In the genomic region with DNA sequence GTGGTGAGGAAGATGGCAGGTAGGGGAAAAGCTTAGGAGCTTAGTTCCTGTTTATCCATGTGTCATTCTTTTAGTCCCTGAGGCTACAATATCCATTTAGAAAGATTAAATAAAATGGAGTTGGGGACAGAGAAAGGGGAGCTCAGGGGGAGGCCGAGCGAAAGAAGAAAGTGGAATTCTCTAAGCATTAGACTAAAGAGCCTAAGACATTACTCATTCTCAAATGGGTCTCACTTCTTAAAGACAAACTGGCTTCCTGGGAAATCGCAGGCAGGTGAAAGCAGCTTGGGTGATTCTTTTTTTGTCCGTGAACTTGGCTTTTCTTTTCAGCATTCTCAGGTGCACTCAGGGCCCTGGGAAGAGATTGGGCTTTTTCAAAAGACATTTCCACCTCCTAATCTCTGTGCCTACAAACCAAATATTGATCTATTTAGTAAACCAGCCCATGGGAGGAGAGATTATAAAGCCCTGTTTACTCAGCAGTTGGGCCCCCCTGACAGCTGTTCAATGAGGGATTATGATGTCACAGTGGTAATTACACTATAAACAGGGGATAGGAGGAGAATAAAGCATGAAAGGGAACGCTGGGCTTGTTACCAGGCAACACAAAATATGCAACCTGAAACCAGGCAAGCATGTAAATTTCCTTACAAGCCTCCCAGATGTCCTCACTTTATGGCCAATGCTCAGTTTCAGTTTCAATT, we compare ENCODE assay signal across 1 cellular context.
TF ChIP-seq lines count a peak whose summit lies in the region.

No MANE protein-coding gene starts in this region.

TF ChIP-seq in HEK293, 187 proteins besides CTCF, POLR2A, EP300 and RAD21 (continued from another document and continues in another):
- no peak for TF ChIP-seq ZNF121 (tag by site-specific recombination; IDR thresholded peaks at IDR 0.05)
- no peak for TF ChIP-seq ZNF624 (tag by site-specific recombination; IDR thresholded peaks at IDR 0.05)
- TF ChIP-seq ZNF555 (tag by site-specific recombination; conservative IDR thresholded peaks at IDR 0.05), result no peak
- no peak for TF ChIP-seq ZNF792 (tag by site-specific recombination; IDR thresholded peaks at IDR 0.05)
- TF ChIP-seq SCRT1 (tag by site-specific recombination; IDR thresholded peaks at IDR 0.05; ENCODE audit: borderline replicate concordance), result no peak
- no peak for TF ChIP-seq ZNF521 (tag by site-specific recombination; IDR thresholded peaks at IDR 0.05)
- TF ChIP-seq ZNF202 (tag by site-specific recombination; IDR thresholded peaks at IDR 0.05; ENCODE audit: borderline replicate concordance), result no peak
- TF ChIP-seq, protein P1, sequence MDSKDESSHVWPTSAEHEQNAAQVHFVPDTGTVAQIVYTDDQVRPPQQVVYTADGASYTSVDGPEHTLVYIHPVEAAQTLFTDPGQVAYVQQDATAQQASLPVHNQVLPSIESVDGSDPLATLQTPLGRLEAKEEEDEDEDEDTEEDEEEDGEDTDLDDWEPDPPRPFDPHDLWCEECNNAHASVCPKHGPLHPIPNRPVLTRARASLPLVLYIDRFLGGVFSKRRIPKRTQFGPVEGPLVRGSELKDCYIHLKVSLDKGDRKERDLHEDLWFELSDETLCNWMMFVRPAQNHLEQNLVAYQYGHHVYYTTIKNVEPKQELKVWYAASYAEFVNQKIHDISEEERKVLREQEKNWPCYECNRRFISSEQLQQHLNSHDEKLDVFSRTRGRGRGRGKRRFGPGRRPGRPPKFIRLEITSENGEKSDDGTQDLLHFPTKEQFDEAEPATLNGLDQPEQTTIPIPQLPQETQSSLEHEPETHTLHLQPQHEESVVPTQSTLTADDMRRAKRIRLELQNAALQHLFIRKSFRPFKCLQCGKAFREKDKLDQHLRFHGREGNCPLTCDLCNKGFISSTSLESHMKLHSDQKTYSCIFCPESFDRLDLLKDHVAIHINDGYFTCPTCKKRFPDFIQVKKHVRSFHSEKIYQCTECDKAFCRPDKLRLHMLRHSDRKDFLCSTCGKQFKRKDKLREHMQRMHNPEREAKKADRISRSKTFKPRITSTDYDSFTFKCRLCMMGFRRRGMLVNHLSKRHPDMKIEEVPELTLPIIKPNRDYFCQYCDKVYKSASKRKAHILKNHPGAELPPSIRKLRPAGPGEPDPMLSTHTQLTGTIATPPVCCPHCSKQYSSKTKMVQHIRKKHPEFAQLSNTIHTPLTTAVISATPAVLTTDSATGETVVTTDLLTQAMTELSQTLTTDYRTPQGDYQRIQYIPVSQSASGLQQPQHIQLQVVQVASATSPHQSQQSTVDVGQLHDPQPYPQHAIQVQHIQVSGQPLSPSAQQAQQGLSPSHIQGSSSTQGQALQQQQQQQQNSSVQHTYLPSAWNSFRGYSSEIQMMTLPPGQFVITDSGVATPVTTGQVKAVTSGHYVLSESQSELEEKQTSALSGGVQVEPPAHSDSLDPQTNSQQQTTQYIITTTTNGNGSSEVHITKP (tag by site-specific recombination; IDR thresholded peaks at IDR 0.05), result peak; percentile 84
- TF ChIP-seq, protein P2, sequence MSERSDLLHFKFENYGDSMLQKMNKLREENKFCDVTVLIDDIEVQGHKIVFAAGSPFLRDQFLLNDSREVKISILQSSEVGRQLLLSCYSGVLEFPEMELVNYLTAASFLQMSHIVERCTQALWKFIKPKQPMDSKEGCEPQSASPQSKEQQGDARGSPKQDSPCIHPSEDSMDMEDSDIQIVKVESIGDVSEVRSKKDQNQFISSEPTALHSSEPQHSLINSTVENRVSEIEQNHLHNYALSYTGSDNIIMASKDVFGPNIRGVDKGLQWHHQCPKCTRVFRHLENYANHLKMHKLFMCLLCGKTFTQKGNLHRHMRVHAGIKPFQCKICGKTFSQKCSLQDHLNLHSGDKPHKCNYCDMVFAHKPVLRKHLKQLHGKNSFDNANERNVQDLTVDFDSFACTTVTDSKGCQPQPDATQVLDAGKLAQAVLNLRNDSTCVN (tag by site-specific recombination; optimal IDR thresholded peaks at IDR 0.05), result no peak
- TF ChIP-seq, protein P3, sequence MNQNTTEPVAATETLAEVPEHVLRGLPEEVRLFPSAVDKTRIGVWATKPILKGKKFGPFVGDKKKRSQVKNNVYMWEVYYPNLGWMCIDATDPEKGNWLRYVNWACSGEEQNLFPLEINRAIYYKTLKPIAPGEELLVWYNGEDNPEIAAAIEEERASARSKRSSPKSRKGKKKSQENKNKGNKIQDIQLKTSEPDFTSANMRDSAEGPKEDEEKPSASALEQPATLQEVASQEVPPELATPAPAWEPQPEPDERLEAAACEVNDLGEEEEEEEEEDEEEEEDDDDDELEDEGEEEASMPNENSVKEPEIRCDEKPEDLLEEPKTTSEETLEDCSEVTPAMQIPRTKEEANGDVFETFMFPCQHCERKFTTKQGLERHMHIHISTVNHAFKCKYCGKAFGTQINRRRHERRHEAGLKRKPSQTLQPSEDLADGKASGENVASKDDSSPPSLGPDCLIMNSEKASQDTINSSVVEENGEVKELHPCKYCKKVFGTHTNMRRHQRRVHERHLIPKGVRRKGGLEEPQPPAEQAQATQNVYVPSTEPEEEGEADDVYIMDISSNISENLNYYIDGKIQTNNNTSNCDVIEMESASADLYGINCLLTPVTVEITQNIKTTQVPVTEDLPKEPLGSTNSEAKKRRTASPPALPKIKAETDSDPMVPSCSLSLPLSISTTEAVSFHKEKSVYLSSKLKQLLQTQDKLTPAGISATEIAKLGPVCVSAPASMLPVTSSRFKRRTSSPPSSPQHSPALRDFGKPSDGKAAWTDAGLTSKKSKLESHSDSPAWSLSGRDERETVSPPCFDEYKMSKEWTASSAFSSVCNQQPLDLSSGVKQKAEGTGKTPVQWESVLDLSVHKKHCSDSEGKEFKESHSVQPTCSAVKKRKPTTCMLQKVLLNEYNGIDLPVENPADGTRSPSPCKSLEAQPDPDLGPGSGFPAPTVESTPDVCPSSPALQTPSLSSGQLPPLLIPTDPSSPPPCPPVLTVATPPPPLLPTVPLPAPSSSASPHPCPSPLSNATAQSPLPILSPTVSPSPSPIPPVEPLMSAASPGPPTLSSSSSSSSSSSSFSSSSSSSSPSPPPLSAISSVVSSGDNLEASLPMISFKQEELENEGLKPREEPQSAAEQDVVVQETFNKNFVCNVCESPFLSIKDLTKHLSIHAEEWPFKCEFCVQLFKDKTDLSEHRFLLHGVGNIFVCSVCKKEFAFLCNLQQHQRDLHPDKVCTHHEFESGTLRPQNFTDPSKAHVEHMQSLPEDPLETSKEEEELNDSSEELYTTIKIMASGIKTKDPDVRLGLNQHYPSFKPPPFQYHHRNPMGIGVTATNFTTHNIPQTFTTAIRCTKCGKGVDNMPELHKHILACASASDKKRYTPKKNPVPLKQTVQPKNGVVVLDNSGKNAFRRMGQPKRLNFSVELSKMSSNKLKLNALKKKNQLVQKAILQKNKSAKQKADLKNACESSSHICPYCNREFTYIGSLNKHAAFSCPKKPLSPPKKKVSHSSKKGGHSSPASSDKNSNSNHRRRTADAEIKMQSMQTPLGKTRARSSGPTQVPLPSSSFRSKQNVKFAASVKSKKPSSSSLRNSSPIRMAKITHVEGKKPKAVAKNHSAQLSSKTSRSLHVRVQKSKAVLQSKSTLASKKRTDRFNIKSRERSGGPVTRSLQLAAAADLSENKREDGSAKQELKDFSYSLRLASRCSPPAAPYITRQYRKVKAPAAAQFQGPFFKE (tag by site-specific recombination; IDR thresholded peaks at IDR 0.05; ENCODE audit: borderline replicate concordance), result no peak
- TF ChIP-seq, protein P4, sequence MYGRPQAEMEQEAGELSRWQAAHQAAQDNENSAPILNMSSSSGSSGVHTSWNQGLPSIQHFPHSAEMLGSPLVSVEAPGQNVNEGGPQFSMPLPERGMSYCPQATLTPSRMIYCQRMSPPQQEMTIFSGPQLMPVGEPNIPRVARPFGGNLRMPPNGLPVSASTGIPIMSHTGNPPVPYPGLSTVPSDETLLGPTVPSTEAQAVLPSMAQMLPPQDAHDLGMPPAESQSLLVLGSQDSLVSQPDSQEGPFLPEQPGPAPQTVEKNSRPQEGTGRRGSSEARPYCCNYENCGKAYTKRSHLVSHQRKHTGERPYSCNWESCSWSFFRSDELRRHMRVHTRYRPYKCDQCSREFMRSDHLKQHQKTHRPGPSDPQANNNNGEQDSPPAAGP (tag by site-specific recombination; IDR thresholded peaks at IDR 0.05), result peak; percentile 65; the same call in 1 of the 2 replicates
- TF ChIP-seq, protein P5, sequence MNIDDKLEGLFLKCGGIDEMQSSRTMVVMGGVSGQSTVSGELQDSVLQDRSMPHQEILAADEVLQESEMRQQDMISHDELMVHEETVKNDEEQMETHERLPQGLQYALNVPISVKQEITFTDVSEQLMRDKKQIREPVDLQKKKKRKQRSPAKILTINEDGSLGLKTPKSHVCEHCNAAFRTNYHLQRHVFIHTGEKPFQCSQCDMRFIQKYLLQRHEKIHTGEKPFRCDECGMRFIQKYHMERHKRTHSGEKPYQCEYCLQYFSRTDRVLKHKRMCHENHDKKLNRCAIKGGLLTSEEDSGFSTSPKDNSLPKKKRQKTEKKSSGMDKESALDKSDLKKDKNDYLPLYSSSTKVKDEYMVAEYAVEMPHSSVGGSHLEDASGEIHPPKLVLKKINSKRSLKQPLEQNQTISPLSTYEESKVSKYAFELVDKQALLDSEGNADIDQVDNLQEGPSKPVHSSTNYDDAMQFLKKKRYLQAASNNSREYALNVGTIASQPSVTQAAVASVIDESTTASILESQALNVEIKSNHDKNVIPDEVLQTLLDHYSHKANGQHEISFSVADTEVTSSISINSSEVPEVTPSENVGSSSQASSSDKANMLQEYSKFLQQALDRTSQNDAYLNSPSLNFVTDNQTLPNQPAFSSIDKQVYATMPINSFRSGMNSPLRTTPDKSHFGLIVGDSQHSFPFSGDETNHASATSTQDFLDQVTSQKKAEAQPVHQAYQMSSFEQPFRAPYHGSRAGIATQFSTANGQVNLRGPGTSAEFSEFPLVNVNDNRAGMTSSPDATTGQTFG (tag by site-specific recombination; IDR thresholded peaks at IDR 0.05; ENCODE audit: borderline replicate concordance), result no peak
- no peak for TF ChIP-seq ZNF510 (tag by site-specific recombination; IDR thresholded peaks at IDR 0.05; ENCODE audit: insufficient replicate concordance)
- TF ChIP-seq ZNF837 (tag by site-specific recombination; IDR thresholded peaks at IDR 0.05), result no peak
- TF ChIP-seq ZNF585B (tag by site-specific recombination; IDR thresholded peaks at IDR 0.05), result no peak
- TF ChIP-seq ZBTB1 (tag by site-specific recombination; IDR thresholded peaks at IDR 0.05), result no peak
- no peak; the same call in 1 of the 2 replicates for TF ChIP-seq ZNF366 (tag by site-specific recombination; conservative IDR thresholded peaks at IDR 0.05)
- no peak for TF ChIP-seq RBAK (tag by site-specific recombination; IDR thresholded peaks at IDR 0.05)
- TF ChIP-seq MZF1 (tag by site-specific recombination; IDR thresholded peaks at IDR 0.05; ENCODE audit: borderline replicate concordance), result no peak
- no peak for TF ChIP-seq ZNF155 (tag by site-specific recombination; IDR thresholded peaks at IDR 0.05)
- TF ChIP-seq SP2 (tag by site-specific recombination; IDR thresholded peaks at IDR 0.05), result peak; percentile 27; the same call in 1 of the 2 replicates
- peak; percentile 95 for TF ChIP-seq FEZF1 (tag by site-specific recombination; IDR thresholded peaks at IDR 0.05)
- TF ChIP-seq GFI1B (tag by site-specific recombination; IDR thresholded peaks at IDR 0.05), result no peak
- TF ChIP-seq, protein P6, sequence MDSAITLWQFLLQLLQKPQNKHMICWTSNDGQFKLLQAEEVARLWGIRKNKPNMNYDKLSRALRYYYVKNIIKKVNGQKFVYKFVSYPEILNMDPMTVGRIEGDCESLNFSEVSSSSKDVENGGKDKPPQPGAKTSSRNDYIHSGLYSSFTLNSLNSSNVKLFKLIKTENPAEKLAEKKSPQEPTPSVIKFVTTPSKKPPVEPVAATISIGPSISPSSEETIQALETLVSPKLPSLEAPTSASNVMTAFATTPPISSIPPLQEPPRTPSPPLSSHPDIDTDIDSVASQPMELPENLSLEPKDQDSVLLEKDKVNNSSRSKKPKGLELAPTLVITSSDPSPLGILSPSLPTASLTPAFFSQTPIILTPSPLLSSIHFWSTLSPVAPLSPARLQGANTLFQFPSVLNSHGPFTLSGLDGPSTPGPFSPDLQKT (IDR thresholded peaks at IDR 0.05; ENCODE audit: borderline replicate concordance, low read depth, low read length), result no peak
- TF ChIP-seq ZNF24 (tag by site-specific recombination; IDR thresholded peaks at IDR 0.05), result no peak
- no peak for TF ChIP-seq ZBTB20 (tag by site-specific recombination; IDR thresholded peaks at IDR 0.05)
- TF ChIP-seq, protein P7, sequence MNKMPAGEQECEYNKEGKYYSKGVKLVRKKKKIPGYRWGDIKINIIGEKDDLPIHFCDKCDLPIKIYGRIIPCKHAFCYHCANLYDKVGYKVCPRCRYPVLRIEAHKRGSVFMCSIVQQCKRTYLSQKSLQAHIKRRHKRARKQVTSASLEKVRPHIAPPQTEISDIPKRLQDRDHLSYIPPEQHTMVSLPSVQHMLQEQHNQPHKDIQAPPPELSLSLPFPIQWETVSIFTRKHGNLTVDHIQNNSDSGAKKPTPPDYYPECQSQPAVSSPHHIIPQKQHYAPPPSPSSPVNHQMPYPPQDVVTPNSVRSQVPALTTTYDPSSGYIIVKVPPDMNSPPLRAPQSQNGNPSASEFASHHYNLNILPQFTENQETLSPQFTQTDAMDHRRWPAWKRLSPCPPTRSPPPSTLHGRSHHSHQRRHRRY (tag by site-specific recombination; IDR thresholded peaks at IDR 0.05), result no peak
- TF ChIP-seq TRIM28 (IDR thresholded peaks at IDR 0.05; ENCODE audit: borderline replicate concordance, low read length), result peak; percentile 69; the same call in 1 of the 2 replicates
- no peak for TF ChIP-seq ZNF19 (tag by site-specific recombination; IDR thresholded peaks at IDR 0.05; ENCODE audit: low read depth)
- TF ChIP-seq ZNF239 (tag by site-specific recombination; IDR thresholded peaks at IDR 0.05), result no peak
- no peak for TF ChIP-seq ZNF654 (tag by site-specific recombination; IDR thresholded peaks at IDR 0.05; ENCODE audit: low read depth)
- TF ChIP-seq ZNF76 (tag by site-specific recombination; IDR thresholded peaks at IDR 0.05; ENCODE audit: borderline replicate concordance, low read depth), result peak; percentile 51; the same call in 1 of the 2 replicates
- TF ChIP-seq ZNF132 (tag by site-specific recombination; IDR thresholded peaks at IDR 0.05; ENCODE audit: borderline replicate concordance), result no peak
- TF ChIP-seq ZNF621 (tag by site-specific recombination; IDR thresholded peaks at IDR 0.05), result no peak
- TF ChIP-seq ZNF670 (tag by site-specific recombination; IDR thresholded peaks at IDR 0.05; ENCODE audit: low read depth), result no peak
- no peak for TF ChIP-seq ZNF175 (tag by site-specific recombination; IDR thresholded peaks at IDR 0.05)
- no peak for TF ChIP-seq ZNF394 (tag by site-specific recombination; IDR thresholded peaks at IDR 0.05; ENCODE audit: borderline replicate concordance)
- TF ChIP-seq ZNF266 (tag by site-specific recombination; IDR thresholded peaks at IDR 0.05; ENCODE audit: low read depth), result no peak
- TF ChIP-seq ZNF548 (tag by site-specific recombination; IDR thresholded peaks at IDR 0.05), result no peak
- peak; percentile 72; the same call in 1 of the 2 replicates for TF ChIP-seq ZNF561 (tag by site-specific recombination; IDR thresholded peaks at IDR 0.05; ENCODE audit: borderline replicate concordance)
- no peak for TF ChIP-seq ZNF571 (tag by site-specific recombination; IDR thresholded peaks at IDR 0.05)
- no peak for TF ChIP-seq MEIS1 (CRISPR knock-in tag; IDR thresholded peaks at IDR 0.05; ENCODE audit: borderline replicate concordance)
- TF ChIP-seq ZNF658 (tag by site-specific recombination; IDR thresholded peaks at IDR 0.05), result no peak
- TF ChIP-seq ZNF169 (tag by site-specific recombination; IDR thresholded peaks at IDR 0.05), result no peak
- no peak for TF ChIP-seq ZNF138 (tag by site-specific recombination; IDR thresholded peaks at IDR 0.05; ENCODE audit: borderline replicate concordance)
